1 cellular context compared by ENCODE assay signal in genomic region chr5:108765647-108766046, GRCh38.
TF ChIP-seq lines count a peak whose summit lies in the region.

No MANE protein-coding gene starts in this region.

TF ChIP-seq in GM12878, 131 proteins besides CTCF, POLR2A, EP300 and RAD21 (continued from another document):
- TF ChIP-seq PAX8 (IDR thresholded peaks at IDR 0.05): no peak
- TF ChIP-seq NFXL1 (IDR thresholded peaks at IDR 0.05; ENCODE audit: borderline replicate concordance): no peak
- peak; percentile 85 for TF ChIP-seq ATF7 (IDR thresholded peaks at IDR 0.05; ENCODE audit: low read depth)
